In the genomic region with DNA sequence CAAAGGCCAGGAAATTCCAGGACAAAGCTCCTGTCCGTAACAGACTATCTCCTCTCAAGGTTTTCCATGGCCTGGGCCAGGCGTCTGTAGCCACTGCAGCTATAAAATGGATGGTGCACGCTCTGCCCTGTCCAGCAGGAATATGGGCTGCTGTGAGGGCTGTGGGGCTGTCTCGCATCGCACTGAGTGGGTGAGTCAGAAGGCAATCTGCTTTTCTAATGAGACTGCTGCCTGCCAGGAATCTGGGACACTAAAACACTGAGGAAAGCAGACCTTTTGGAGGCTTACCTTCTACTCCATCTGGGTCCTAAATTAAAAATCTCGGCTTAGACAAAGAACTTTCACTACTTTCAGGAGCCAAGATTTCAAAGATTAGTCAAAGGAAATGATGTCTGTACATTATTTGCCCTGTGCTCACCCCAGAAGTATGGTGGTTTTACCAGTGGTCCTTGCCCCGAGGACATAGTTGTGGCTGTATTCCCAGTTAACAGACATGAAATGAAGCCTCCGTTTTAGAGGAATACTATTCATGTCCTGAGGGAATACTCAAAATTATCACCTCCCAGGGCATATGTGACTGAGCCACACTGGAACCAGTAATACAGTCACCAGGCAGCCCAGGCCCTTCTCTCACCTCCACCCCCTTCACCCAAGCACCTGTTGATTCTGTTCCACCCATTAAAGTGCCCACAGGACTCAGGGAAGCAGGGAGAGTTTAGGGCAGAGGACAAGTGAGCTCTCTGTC, we compare ENCODE assay signal across 8 cellular contexts. TPM values are rescaled to one million over a fixed set of nuclear protein-coding genes. Genes with fewer than 3 reads are reported as not detected.
DNase-seq lines count a peak whose midpoint lies in the region; ATAC-seq and TF ChIP-seq lines count a peak whose summit lies in the region.
"Had no signal": no experiment of that assay in that cellular context is flagged by ENCODE, and none has a peak within 500 bp of the region (broad histone marks: within the 10 kb centered on the region; RNA-seq: fewer than 3 reads in every experiment).

No MANE protein-coding gene starts in this region.

- intact Hi-C loops in lower lobe of right lung (cut with DNase I) = no loop called here

- DNase-seq in M059J (ENCODE audit: low read depth) (peak; percentile 85), lower lobe of right lung (no peak), upper lobe of left lung (no peak), foreskin melanocyte (no peak), AML-193 (lab: John Stamatoyannopoulos, UW) (no peak)
- DNase-seq: stimulated activated CD4-positive, alpha-beta T cell treated with anti-CD3 and anti-CD28 coated beads, Interleukin-1b, Interleukin-23, amount 100 ng/mL, for 48 hours had no signal

- ATAC-seq in lower lobe of right lung (peak; percentile 27 to 49), upper lobe of left lung (ENCODE audit: low FRiP score in 2 of 2) (peak; percentile 52 to 66), HG03175 (IDR thresholded peaks at IDR 0.05; ENCODE audit: unreplicated experiment) (no peak)

- H3K27me3 ChIP-seq in lower lobe of right lung (ENCODE audit: low read depth) = no peaks in the 10 kb centered on the region
- H3K27me3 ChIP-seq in upper lobe of left lung = no peaks in the 10 kb centered on the region

- TF ChIP-seq EP300 in upper lobe of left lung (IDR thresholded peaks at IDR 0.05) = no peak

- WGBS in upper lobe of left lung, 2 donors = 67 to 74% methylated on average over 6 to 7 of the region's 8 CpGs

- H3K4me1 ChIP-seq in lower lobe of right lung (peaks cover 60% of the 10 kb centered on the region), upper lobe of left lung (peaks cover 40 to 58% (median 44%) of the 10 kb centered on the region in 4 donors)

- TF ChIP-seq CTCF in lower lobe of right lung (IDR thresholded peaks at IDR 0.05) = no peak
- no peak for TF ChIP-seq CTCF in upper lobe of left lung (IDR thresholded peaks at IDR 0.05)

- H3K4me3 ChIP-seq in lower lobe of right lung (no peak overlapping the region), upper lobe of left lung (no peak overlapping the region)

- H3K9me3 ChIP-seq in lower lobe of right lung = no peaks in the 10 kb centered on the region
- no peaks in the 10 kb centered on the region for H3K9me3 ChIP-seq in upper lobe of left lung

- TF ChIP-seq POLR2A in upper lobe of left lung (IDR thresholded peaks at IDR 0.05) = no peak

- H3K36me3 ChIP-seq in lower lobe of right lung (peaks cover 55% of the 10 kb centered on the region), upper lobe of left lung (peaks cover 0 to 54% (median 12%) of the 10 kb centered on the region in 4 donors)

- H3K27ac ChIP-seq in cingulate gyrus (ENCODE audit: low read depth, low read length) (peak overlapping the region; percentile 29), lower lobe of right lung (peak overlapping the region; percentile 58), upper lobe of left lung (peak overlapping the region; percentile 17 to 74 (median 35))

RNA-seq across cellular contexts. Expression of gene PFDN1, which starts 56.4 kb away (rescaled TPM):
- 115 and 145 TPM in 2 replicates for total RNA-seq in M059J (2014; rRNA removed; shearing (Covaris generic))
- total RNA-seq in lower lobe of right lung (47.1 TPM), upper lobe of left lung (100 to 1,000 TPM in 2 of 6 donors, 10 to 100 TPM in 4; 44.7 to 128 (median 87.7) TPM)
